14 cellular contexts compared by ENCODE assay signal in genomic region chr1:8047112-8047511, GRCh38. TPM values are rescaled to one million over a fixed set of nuclear protein-coding genes. Genes with fewer than 3 reads are reported as not detected.
A peak's percentile ranks its signal among the peaks of the same experiment; 100 is the strongest.
DNase-seq lines count a peak whose midpoint lies in the region; ATAC-seq and TF ChIP-seq lines count a peak whose summit lies in the region.
"Had no signal": no experiment of that assay in that cellular context is flagged by ENCODE, and none has a peak within 500 bp of the region (broad histone marks: within the 10 kb centered on the region; RNA-seq: fewer than 3 reads in every experiment).

No MANE protein-coding gene starts in this region.

- no peaks in the 10 kb centered on the region for H3K36me3 ChIP-seq in brain microvascular endothelial cell (replicated peaks)
- no peaks in the 10 kb centered on the region for H3K36me3 ChIP-seq in subcutaneous abdominal adipose tissue (ENCODE audit: control insufficient read depth in 5 of 5, insufficient read depth in 5 of 5, low read length in 5 of 5)

- no peak overlapping the region for H3K4me3 ChIP-seq in brain microvascular endothelial cell (ENCODE audit: low read depth, low read length)
- H3K4me3 ChIP-seq in subcutaneous abdominal adipose tissue (ENCODE audit: low read depth in 1 of 5, low read length in 5 of 5), result no peak overlapping the region

- in situ Hi-C loops in brain microvascular endothelial cell (cut with HindIII; ENCODE audit: low pct_ligation_motif_present, low sequenced_read_pairs), result no loop called here

- H3K9me3 ChIP-seq in subcutaneous abdominal adipose tissue (ENCODE audit: control insufficient read depth in 5 of 5, low read length in 5 of 5), result peaks cover 0 to 2% (median 0%) of the 10 kb centered on the region in 5 donors

- no peak for ATAC-seq in HG02870 (IDR thresholded peaks at IDR 0.05; ENCODE audit: unreplicated experiment)

- peak overlapping the region; percentile 89 for H3K27ac ChIP-seq in brain microvascular endothelial cell
- peak overlapping the region; percentile 42 for H3K27ac ChIP-seq in subcutaneous abdominal adipose tissue (ENCODE audit: low read depth, low read length)

- DNase-seq in HT1080 (ENCODE audit: low read depth) (peak; percentile 52), brain microvascular endothelial cell (no peak), iris pigment epithelial cell (ENCODE audit: low read depth) (peak; percentile 74), SW480 (ENCODE audit: low spot score) (no peak), retina (no peak), HuH-7 (ENCODE audit: low spot score) (no peak)
- DNase-seq: caudate nucleus; head of caudate nucleus; Karpas-422; NCI-H524; stimulated activated CD4-positive, alpha-beta T cell treated with anti-CD3 and anti-CD28 coated beads, Interleukin-2, amount 100 ng/mL, for 48 hours; T-helper 1 cell had no signal

- H3K27me3 ChIP-seq in brain microvascular endothelial cell (replicated peaks), result no peaks in the 10 kb centered on the region
- H3K27me3 ChIP-seq in subcutaneous abdominal adipose tissue (ENCODE audit: control insufficient read depth in 5 of 5, insufficient read depth in 4 of 5, low read length in 5 of 5), result peaks cover 0 to 3% (median 0%) of the 10 kb centered on the region in 5 donors

- peaks cover 9 to 17% (median 11%) of the 10 kb centered on the region in 5 donors for H3K4me1 ChIP-seq in subcutaneous abdominal adipose tissue (ENCODE audit: control insufficient read depth in 5 of 5, insufficient read depth in 5 of 5, low read length in 5 of 5)

- TF ChIP-seq CTCF in brain microvascular endothelial cell (IDR thresholded peaks at IDR 0.05; ENCODE audit: low read depth, low read length, missing control alignments), result no peak

- no peak overlapping the region for H3K9ac ChIP-seq in subcutaneous abdominal adipose tissue (ENCODE audit: low read length in 5 of 5)

RNA-seq across cellular contexts. Expression of gene ERRFI1, which starts 21.0 kb away (rescaled TPM):
- 143 and 169 TPM in 2 replicates for total RNA-seq in HT1080 (2014; rRNA removed; shearing (Covaris generic))
- 293 and 378 TPM in 2 replicates for polyA plus RNA-seq in HT1080 (2015; cell fraction: cytosol; rRNA removed)
- 266 and 294 TPM in 2 replicates for polyA plus RNA-seq in HT1080 (2015; cell fraction: nucleus; rRNA removed)

Comparison
In these comparisons a context has a peak if more than half of its experiments do, and no peak if none do; other contexts are left out.
1. DNase-seq: peak in HT1080 (single experiment) and iris pigment epithelial cell (single experiment); none in brain microvascular endothelial cell (single experiment), SW480 (single experiment), retina (single experiment) and HuH-7 (single experiment).